ENCODE assay signal across 8 cellular contexts in genomic region chrX:41084044-41084359, GRCh38. TPM values are rescaled to one million over a fixed set of nuclear protein-coding genes. Genes with fewer than 3 reads are reported as not detected.
DNase-seq lines count a peak whose midpoint lies in the region; ATAC-seq and TF ChIP-seq lines count a peak whose summit lies in the region.

No MANE protein-coding gene starts in this region.

- H2AFZ ChIP-seq in ACC112 (ENCODE audit: low read length, unreplicated experiment), result no peak overlapping the region

- intact Hi-C loops in activated B cell treated with CpG ODN at 0.5 μM for 24 hours (cut with micrococcal nuclease), result loop anchor here (1.0 to 10.0 kb wide), 8 partner anchors 74 to 985 kb away; partner anchors contain the start of genes ATP6AP2, CXorf38 and MED14

- H3K27ac ChIP-seq in ACC112 (ENCODE audit: low read depth, low read length) (peak overlapping the region; percentile 100), stomach smooth muscle (ENCODE audit: low read length) (peak overlapping the region; percentile 97)

- no peaks in the 10 kb centered on the region for H3K36me3 ChIP-seq in ACC112 (ENCODE audit: insufficient read depth, low read length)
- no peaks in the 10 kb centered on the region for H3K36me3 ChIP-seq in stomach smooth muscle (ENCODE audit: control insufficient read depth in 2 of 2, insufficient read depth in 2 of 2, low read length in 2 of 2)

- no peak for TF ChIP-seq POLR2A in GM18505 (IDR thresholded peaks at IDR 0.05; ENCODE audit: borderline replicate concordance, extremely low read depth, insufficient read depth, insufficient read length)

- no peak for TF ChIP-seq CTCF in activated B cell treated with CpG ODN at 0.5 μM for 24 hours (IDR thresholded peaks at IDR 0.05)

- peaks cover 10% of the 10 kb centered on the region for H3K36me3 Mint-ChIP-seq in activated B cell treated with CpG ODN at 0.5 μM for 24 hours (ENCODE audit: low read depth)

- H3K9me3 Mint-ChIP-seq in activated B cell treated with CpG ODN at 0.5 μM for 24 hours, result no peaks in the 10 kb centered on the region

- no peaks in the 10 kb centered on the region for H3K27me3 Mint-ChIP-seq in activated B cell treated with CpG ODN at 0.5 μM for 24 hours

- H3K4me3 ChIP-seq in ACC112 (ENCODE audit: low read depth, low read length) (peak overlapping the region; percentile 85), iPS-11a (ENCODE audit: low read depth, low read length) (peak overlapping the region; percentile 36), stomach smooth muscle (ENCODE audit: low read length in 2 of 2) (peak overlapping the region; percentile 65 to 88)

- peak overlapping the region; percentile 89 to 93 for H3K9ac ChIP-seq in stomach smooth muscle (ENCODE audit: low read length in 2 of 2)

- DNase-seq in activated B cell treated with CpG ODN at 0.5 μM for 24 hours (no peak), NCI-H187 (lab: John Stamatoyannopoulos, UW) (no peak)
- DNase-seq in NK-92 treated with Interleukin-12 subunit alpha and Interleukin-12 subunit beta, amount 100 ng/mL, for 24 hours (lab: John Stamatoyannopoulos, UW), result no peak

- no peaks in the 10 kb centered on the region for H3K9me3 ChIP-seq in stomach smooth muscle (ENCODE audit: control insufficient read depth in 2 of 2, low read length in 2 of 2)

- ATAC-seq in GM21717 (IDR thresholded peaks at IDR 0.05; ENCODE audit: unreplicated experiment) (peak; percentile 4), activated B cell treated with CpG ODN at 0.5 μM for 24 hours (ENCODE audit: low read depth) (no peak), GM18505 (IDR thresholded peaks at IDR 0.05; ENCODE audit: unreplicated experiment) (no peak)

- H3K4me1 ChIP-seq in ACC112 (ENCODE audit: control insufficient read depth, insufficient read depth, low read length, unreplicated experiment), result peaks cover 7% of the 10 kb centered on the region
- no peaks in the 10 kb centered on the region for H3K4me1 ChIP-seq in stomach smooth muscle (ENCODE audit: control insufficient read depth, insufficient read depth, low read length)

- H3K27ac Mint-ChIP-seq in activated B cell treated with CpG ODN at 0.5 μM for 24 hours, result peak overlapping the region; percentile 99

- POLR2A ChIA-PET in activated B cell treated with CpG ODN at 0.5 μM for 24 hours (lab: Charles Lee), result interaction anchor here (1.1 to 4.0 kb wide), 12 partner anchors 12 to 986 kb away, joined by 3 to 47 read pairs (median 10); partner anchors contain the start of genes BCOR, CXorf38, DDX3X and MED14

- CTCF ChIA-PET in activated B cell treated with CpG ODN at 0.5 μM for 24 hours (lab: Charles Lee), result interaction anchor here (2.6 to 3.0 kb wide), 2 partner anchors 32 to 206 kb away, joined by 11 to 16 read pairs; no protein-coding TSS in a partner anchor

- H3K27me3 ChIP-seq in ACC112 (ENCODE audit: insufficient read depth, low read length), result no peaks in the 10 kb centered on the region
- H3K27me3 ChIP-seq in stomach smooth muscle (ENCODE audit: control insufficient read depth in 1 of 2, insufficient read depth in 2 of 2, low read length in 2 of 2), result no peaks in the 10 kb centered on the region

- H3K79me2 ChIP-seq in ACC112 (ENCODE audit: control insufficient read depth, insufficient read depth, low read length, unreplicated experiment), result peaks cover 38% of the 10 kb centered on the region

- H3K4me1 Mint-ChIP-seq in activated B cell treated with CpG ODN at 0.5 μM for 24 hours, result peaks cover 33% of the 10 kb centered on the region

- H3K4me3 Mint-ChIP-seq in activated B cell treated with CpG ODN at 0.5 μM for 24 hours, result peak overlapping the region; percentile 90

RNA-seq across cellular contexts. Expression of gene USP9X, which starts 1.2 kb away (rescaled TPM):
- total RNA-seq in activated B cell treated with CpG ODN at 0.5 μM for 24 hours, result 58.9 and 68.3 TPM in 2 replicates
